ENCODE assay signal across 8 cellular contexts in the genomic region with DNA sequence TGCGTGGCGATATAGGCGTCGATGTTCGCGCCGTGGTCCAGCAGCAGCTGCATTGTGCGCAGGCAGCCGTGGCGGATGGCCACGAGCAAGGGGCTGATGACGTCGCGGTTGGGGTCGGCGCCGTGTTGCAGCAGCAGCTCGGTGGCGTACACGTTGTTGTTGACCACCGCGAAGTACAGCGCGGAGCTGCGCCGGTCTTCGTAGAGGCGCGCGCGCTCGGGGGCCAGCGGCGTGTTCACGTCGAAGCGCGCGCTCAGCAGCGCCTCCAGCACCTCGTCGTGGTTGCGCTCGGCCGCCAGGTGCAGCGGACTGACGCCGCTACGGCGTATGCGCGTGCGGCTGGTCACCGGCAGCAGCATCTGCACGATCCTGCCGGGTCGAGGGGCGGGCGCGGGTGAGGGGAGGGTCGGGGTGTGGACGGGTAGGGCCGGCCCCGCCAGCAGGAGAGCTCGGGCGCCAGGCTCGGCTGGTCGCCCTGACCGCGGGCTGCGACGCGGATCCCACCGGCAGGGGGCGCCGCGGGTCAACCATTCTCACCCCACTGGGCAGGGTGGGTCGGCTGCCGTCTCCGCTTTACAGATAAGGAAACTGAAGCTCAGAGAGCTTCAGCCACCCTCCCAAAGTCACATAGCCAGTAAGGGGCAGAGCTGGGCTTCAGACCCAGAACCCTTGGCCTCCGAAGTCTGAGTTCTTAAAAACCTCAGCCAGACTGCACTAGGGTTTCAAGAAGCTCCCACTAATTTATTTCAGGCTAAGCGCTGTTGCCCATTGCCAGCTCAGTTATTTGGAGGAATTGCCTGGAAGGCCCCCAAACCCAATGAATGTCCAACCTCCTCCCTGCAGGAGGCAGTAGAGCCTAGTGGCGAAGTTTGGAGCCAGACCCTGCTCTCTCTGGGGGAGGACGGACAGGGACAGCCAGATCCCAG. TPM values are rescaled to one million over a fixed set of nuclear protein-coding genes. Genes with fewer than 3 reads are reported as not detected.
DNase-seq lines count a peak whose midpoint lies in the region; ATAC-seq, FAIRE-seq and TF ChIP-seq lines count a peak whose summit lies in the region.

No MANE protein-coding gene starts in this region.

- TF ChIP-seq CTCF in LNCAP (IDR thresholded peaks at IDR 0.05) (peak; percentile 95), kidney (IDR thresholded peaks at IDR 0.05; ENCODE audit: borderline replicate concordance, extremely low read depth, insufficient read depth) (peak; percentile 80)

- ATAC-seq in GM21825 (IDR thresholded peaks at IDR 0.05; ENCODE audit: unreplicated experiment), result peak; percentile 84

- DNase-seq in GDM1 (lab: John Stamatoyannopoulos, UW) (peak; percentile 65), caudate nucleus (lab: John Stamatoyannopoulos, UW) (peak in 53 of 61 donors; percentile 10 to 72 (median 44)), kidney (peak; percentile 92), NCI-H1105 treated with DMSO at 0.1 percent for 48 hours (lab: John Stamatoyannopoulos, UW) (no peak)
- peak; percentile 81 to 97 (median 90) for DNase-seq in activated CD4-positive, CD25-positive, alpha-beta regulatory T cell (lab: John Stamatoyannopoulos, UW)
- DNase-seq in stimulated activated CD4-positive, alpha-beta T cell treated with anti-CD3 and anti-CD28 coated beads, Interleukin-1b, Interleukin-23, amount 100 ng/mL, for 48 hours, result peak; percentile 90

- no peaks in the 10 kb centered on the region for H3K36me3 ChIP-seq in kidney (ENCODE audit: control insufficient read depth in 1 of 2, insufficient read depth in 2 of 2, low read length in 2 of 2)

- intact Hi-C loops in kidney (cut with DNase I), result loop anchor here (5.0 kb wide), 1 partner anchor 63 kb away; no protein-coding TSS in a partner anchor

- H3K4me3 ChIP-seq in kidney (ENCODE audit: low read length in 2 of 2), result peak overlapping the region in 1 of 2 donors; percentile 17

- H3K27ac ChIP-seq in caudate nucleus (ENCODE audit: low read depth, low read length) (no peak overlapping the region), kidney (ENCODE audit: low read depth in 2 of 2, low read length in 2 of 2) (no peak overlapping the region)

- no peak overlapping the region for H3K9ac ChIP-seq in kidney (ENCODE audit: low read length in 2 of 2)

- H3K4me1 ChIP-seq in kidney (ENCODE audit: control insufficient read depth in 1 of 2, insufficient read depth in 1 of 2, low read depth in 1 of 2, low read length in 2 of 2), result peaks cover 0 to 5% of the 10 kb centered on the region in 2 donors

- no peak for FAIRE-seq in kidney (lab: Jason Lieb, UNC)

- no peaks in the 10 kb centered on the region for H3K9me3 ChIP-seq in kidney (ENCODE audit: control insufficient read depth in 1 of 2, low read length in 2 of 2)

RNA-seq across cellular contexts. Expression of gene FAM181A, which starts 12.4 kb away (rescaled TPM):
- total RNA-seq in kidney, result not detected
- not detected for polyA plus RNA-seq in kidney (ENCODE audit: insufficient read depth, low read depth, low replicate concordance)

RNA-seq across cellular contexts. Expression of gene ASB2, which starts 36.8 kb away (rescaled TPM):
- total RNA-seq in kidney, result 3.7 TPM
- 0.97 TPM for polyA plus RNA-seq in kidney (ENCODE audit: insufficient read depth, low read depth, low replicate concordance)

RNA-seq across cellular contexts. Expression of gene CCDC197, which starts 57.5 kb away (rescaled TPM):
- total RNA-seq in kidney, result not detected
- not detected for polyA plus RNA-seq in kidney (ENCODE audit: insufficient read depth, low read depth, low replicate concordance)
